ENCODE assay signal across 11 cellular contexts in the genomic region with DNA sequence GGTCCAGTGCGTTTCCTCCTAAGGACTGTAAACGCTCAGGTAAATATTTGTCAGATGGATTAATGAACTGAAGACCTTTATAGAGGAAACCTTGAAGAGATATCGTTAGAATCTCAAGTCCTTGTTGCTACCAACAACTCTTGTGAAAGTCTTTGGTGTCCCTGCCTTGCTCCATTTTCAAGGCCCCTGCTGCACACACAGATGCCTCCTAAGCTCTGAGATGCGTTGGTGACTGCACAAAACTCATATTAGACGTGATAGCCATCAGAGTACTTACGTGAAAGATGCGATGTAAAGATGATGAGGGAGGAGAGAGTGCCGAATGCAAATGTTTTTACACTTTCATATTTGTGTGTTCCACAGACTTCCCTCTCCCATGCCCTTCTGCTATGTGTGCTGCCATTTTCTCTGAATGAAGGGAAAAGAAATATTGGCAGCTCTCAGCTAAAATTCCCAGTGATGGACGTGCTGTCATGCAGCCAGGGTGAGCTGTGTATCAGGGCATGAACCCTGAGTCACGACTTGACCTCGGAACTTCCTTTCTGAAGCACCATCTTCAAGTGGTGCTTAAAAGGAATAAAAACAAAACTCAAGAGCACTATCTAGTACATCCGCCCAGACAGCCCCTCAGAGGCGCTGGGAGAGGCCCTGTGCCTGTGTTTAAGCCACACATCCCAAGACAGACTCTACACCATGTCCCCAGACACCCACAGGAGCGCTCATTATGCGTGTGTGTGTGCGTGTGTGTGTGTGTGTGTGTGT.
DNase-seq lines count a peak whose midpoint lies in the region; ATAC-seq and TF ChIP-seq lines count a peak whose summit lies in the region.
"Had no signal": no experiment of that assay in that cellular context is flagged by ENCODE, and none has a peak within 500 bp of the region (broad histone marks: within the 10 kb centered on the region; RNA-seq: fewer than 3 reads in every experiment).

No MANE protein-coding gene starts in this region.

- H3K27me3 ChIP-seq in SU-DHL-6 (ENCODE audit: low read length): no peaks in the 10 kb centered on the region
- H3K27me3 ChIP-seq in testis: no peaks in the 10 kb centered on the region
- H3K27me3 ChIP-seq: gastroesophageal sphincter had no signal

- no peaks in the 10 kb centered on the region for H3K9me2 ChIP-seq in SU-DHL-6 (replicated peaks; ENCODE audit: insufficient read depth, low read length)

- H3K9me3 Mint-ChIP-seq in activated T-cell treated with anti-CD3 and anti-CD28 coated beads, Interleukin-2, amount 50 U/mL, for 24 hours: no peaks in the 10 kb centered on the region
- no peaks in the 10 kb centered on the region for H3K9me3 Mint-ChIP-seq in activated naive CD8-positive, alpha-beta T cell treated with anti-CD3 and anti-CD28 coated beads, Interleukin-2, amount 50 U/mL, for 24 hours

- H3K4me3 ChIP-seq in SU-DHL-6 (ENCODE audit: insufficient read depth, low read length, poor library complexity, severe bottlenecking) (no peak overlapping the region), testis (no peak overlapping the region)
- H3K4me3 ChIP-seq: gastroesophageal sphincter, lung had no signal

- peaks cover 10% of the 10 kb centered on the region; the same call in 1 of the 2 replicates for H3K79me2 ChIP-seq in SU-DHL-6 (ENCODE audit: insufficient read depth, low read length)

- peak overlapping the region; percentile 60 for H3K4me3 Mint-ChIP-seq in activated T-cell treated with anti-CD3 and anti-CD28 coated beads, Interleukin-2, amount 50 U/mL, for 24 hours
- H3K4me3 Mint-ChIP-seq in activated naive CD8-positive, alpha-beta T cell treated with anti-CD3 and anti-CD28 coated beads, Interleukin-2, amount 50 U/mL, for 24 hours: peak overlapping the region; percentile 21

- H3K27me3 Mint-ChIP-seq in activated T-cell treated with anti-CD3 and anti-CD28 coated beads, Interleukin-2, amount 50 U/mL, for 24 hours: no peaks in the 10 kb centered on the region
- no peaks in the 10 kb centered on the region for H3K27me3 Mint-ChIP-seq in activated naive CD8-positive, alpha-beta T cell treated with anti-CD3 and anti-CD28 coated beads, Interleukin-2, amount 50 U/mL, for 24 hours

- TF ChIP-seq CTCF in SU-DHL-6 (IDR thresholded peaks at IDR 0.05; ENCODE audit: insufficient read depth, low read length, poor library complexity, severe bottlenecking) (no peak), testis (IDR thresholded peaks at IDR 0.05) (no peak)

- peak; percentile 54 for ATAC-seq in activated naive CD8-positive, alpha-beta T cell treated with anti-CD3 and anti-CD28 coated beads, Interleukin-2, amount 50 U/mL, for 24 hours
- no peak for ATAC-seq in GM18498 (IDR thresholded peaks at IDR 0.05; ENCODE audit: unreplicated experiment)
- ATAC-seq: gastroesophageal sphincter had no signal

- H3K9me3 ChIP-seq in SU-DHL-6 (ENCODE audit: insufficient read depth, low read length): no peaks in the 10 kb centered on the region
- no peaks in the 10 kb centered on the region for H3K9me3 ChIP-seq in testis
- H3K9me3 ChIP-seq: gastroesophageal sphincter had no signal

- WGBS in testis, 2 donors: 86 to 90% methylated on average over 16 of the region's 16 CpGs

- H2AFZ ChIP-seq in SU-DHL-6 (ENCODE audit: low read depth, low read length, severe bottlenecking): no peak overlapping the region

- intact Hi-C loops in testis (cut with DNase I; ENCODE audit: low total_unique reads): no loop called here

- H3K4me2 ChIP-seq in SU-DHL-6 (ENCODE audit: low read depth, low read length, poor library complexity, severe bottlenecking): peak overlapping the region; percentile 21

- H3K36me3 Mint-ChIP-seq in activated T-cell treated with anti-CD3 and anti-CD28 coated beads, Interleukin-2, amount 50 U/mL, for 24 hours (ENCODE audit: low read depth): peaks cover 12% of the 10 kb centered on the region
- no peaks in the 10 kb centered on the region for H3K36me3 Mint-ChIP-seq in activated naive CD8-positive, alpha-beta T cell treated with anti-CD3 and anti-CD28 coated beads, Interleukin-2, amount 50 U/mL, for 24 hours (ENCODE audit: low read depth)

- H3K36me3 ChIP-seq in SU-DHL-6 (ENCODE audit: low read length) (no peaks in the 10 kb centered on the region), testis (ENCODE audit: low read depth, missing control alignments) (no peaks in the 10 kb centered on the region)
- H3K36me3 ChIP-seq: gastroesophageal sphincter had no signal

- no peak overlapping the region for H3K9ac ChIP-seq in SU-DHL-6 (ENCODE audit: low read length)

- no peak for TF ChIP-seq POLR2A in testis (IDR thresholded peaks at IDR 0.05)

- H3F3A ChIP-seq in SU-DHL-6 (ENCODE audit: insufficient read depth): peaks cover 22% of the 10 kb centered on the region

- DNase-seq in activated T-cell treated with anti-CD3 and anti-CD28 coated beads, Interleukin-2, amount 50 U/mL, for 24 hours: peak; percentile 52
- DNase-seq in activated T-cell treated with anti-CD3 and anti-CD28 coated beads for 4 hours (no peak), testis (peak; percentile 8), NCI-H1930 (lab: John Stamatoyannopoulos, UW) (no peak)
- DNase-seq in activated naive CD8-positive, alpha-beta T cell treated with anti-CD3 and anti-CD28 coated beads, Interleukin-2, amount 50 U/mL, for 24 hours: peak; percentile 40
- no peak for DNase-seq in stimulated activated naive CD4-positive, alpha-beta T cell treated with Interleukin-2 at 50 U/mL for 16 hours (lab: John Stamatoyannopoulos, UW)
- DNase-seq: NCI-H226 had no signal

- H3K27ac Mint-ChIP-seq in activated T-cell treated with anti-CD3 and anti-CD28 coated beads, Interleukin-2, amount 50 U/mL, for 24 hours: peak overlapping the region; percentile 85
- peak overlapping the region; percentile 69 for H3K27ac Mint-ChIP-seq in activated naive CD8-positive, alpha-beta T cell treated with anti-CD3 and anti-CD28 coated beads, Interleukin-2, amount 50 U/mL, for 24 hours

- H4K20me1 ChIP-seq in SU-DHL-6 (ENCODE audit: low read depth, low read length): no peaks in the 10 kb centered on the region

- H3K4me1 ChIP-seq in testis: peaks cover 5% of the 10 kb centered on the region

- H3K27ac ChIP-seq in SU-DHL-6 (ENCODE audit: low read depth, low read length): no peak overlapping the region
- H3K27ac ChIP-seq in testis: no peak overlapping the region
- H3K27ac ChIP-seq: gastroesophageal sphincter had no signal

- H3K4me1 Mint-ChIP-seq in activated T-cell treated with anti-CD3 and anti-CD28 coated beads, Interleukin-2, amount 50 U/mL, for 24 hours (ENCODE audit: low read depth): peaks cover 68% of the 10 kb centered on the region
- peaks cover 62% of the 10 kb centered on the region for H3K4me1 Mint-ChIP-seq in activated naive CD8-positive, alpha-beta T cell treated with anti-CD3 and anti-CD28 coated beads, Interleukin-2, amount 50 U/mL, for 24 hours

Comparison
In these comparisons a context has a peak if more than half of its experiments do, and no peak if none do; other contexts are left out.
1. DNase-seq: peak in activated T-cell treated with anti-CD3 and anti-CD28 coated beads, Interleukin-2, amount 50 U/mL, for 24 hours (single experiment), activated naive CD8-positive, alpha-beta T cell treated with anti-CD3 and anti-CD28 coated beads, Interleukin-2, amount 50 U/mL, for 24 hours (single experiment) and testis (single experiment); none in activated T-cell treated with anti-CD3 and anti-CD28 coated beads for 4 hours (single experiment), stimulated activated naive CD4-positive, alpha-beta T cell treated with Interleukin-2 at 50 U/mL for 16 hours (single experiment) and NCI-H1930 (0 of 2).